8 cellular contexts compared by ENCODE assay signal in the genomic region with DNA sequence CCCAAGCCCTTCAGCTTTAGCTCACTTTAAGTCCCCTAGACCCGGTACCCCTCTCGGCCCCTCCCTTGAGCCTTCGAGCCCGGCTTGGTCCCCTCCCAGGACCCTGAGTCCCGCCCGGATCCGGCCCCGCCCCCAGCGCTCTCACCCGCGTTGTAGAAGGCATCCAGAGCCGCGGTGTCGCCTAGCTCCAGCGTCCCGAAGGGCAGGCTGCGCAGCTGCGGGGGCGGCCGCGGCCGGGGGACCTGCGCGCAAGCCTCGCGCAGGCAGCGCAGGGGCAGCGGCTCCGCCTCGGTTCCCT. TPM values are rescaled to one million over a fixed set of nuclear protein-coding genes. Genes with fewer than 3 reads are reported as not detected.
A peak's percentile ranks its signal among the peaks of the same experiment; 100 is the strongest.
DNase-seq lines count a peak whose midpoint lies in the region; ATAC-seq and TF ChIP-seq lines count a peak whose summit lies in the region.

No MANE protein-coding gene starts in this region.

- TF ChIP-seq CTCF in dorsolateral prefrontal cortex (IDR thresholded peaks at IDR 0.05 in 54 of 56, conservative IDR thresholded peaks at IDR 0.05 in 2 of 56; ENCODE audit: low read depth in 1 of 56, partially characterized antibody in 56 of 56) (no peak), right lobe of liver (IDR thresholded peaks at IDR 0.05) (no peak)

- H3K4me1 ChIP-seq in right lobe of liver = peaks cover 0 to 22% (median 0%) of the 10 kb centered on the region in 4 donors

- ATAC-seq in HG02678 (IDR thresholded peaks at IDR 0.05; ENCODE audit: unreplicated experiment) = peak; percentile 31
- peak; percentile 51 to 65 (median 61) for ATAC-seq in right lobe of liver
- ATAC-seq in GM19395 (IDR thresholded peaks at IDR 0.05; ENCODE audit: unreplicated experiment) = no peak

- WGBS in right lobe of liver (ENCODE audit: insufficient coverage, low coverage, low lambda C conversion rate, missing lambda C conversion rate) = 1% methylated on average over 16 of the region's 30 CpGs

- peak overlapping the region; percentile 49 to 85 (median 70) for H3K4me3 ChIP-seq in dorsolateral prefrontal cortex
- H3K4me3 ChIP-seq in right lobe of liver = peak overlapping the region; percentile 56 to 74 (median 68)

- intact Hi-C loops in dorsolateral prefrontal cortex (cut with DNase I) = no loop called here
- intact Hi-C loops in right lobe of liver (cut with DNase I) = no loop called here

- H3K36me3 ChIP-seq in right lobe of liver = peaks cover 0 to 2% (median 0%) of the 10 kb centered on the region in 4 donors

- H3K27me3 ChIP-seq in dorsolateral prefrontal cortex (no peaks in the 10 kb centered on the region), right lobe of liver (no peaks in the 10 kb centered on the region)

- H3K27ac ChIP-seq in dorsolateral prefrontal cortex (peak overlapping the region in 56 of 59 donors; percentile 31 to 97 (median 82)), right lobe of liver (peak overlapping the region; percentile 59 to 96 (median 76))

- no peak for TF ChIP-seq POLR2A in right lobe of liver (IDR thresholded peaks at IDR 0.05)

- no peaks in the 10 kb centered on the region for H3K9me3 ChIP-seq in right lobe of liver

- DNase-seq in DMS153 treated with DMSO at 0.1 percent for 48 hours (lab: John Stamatoyannopoulos, UW; ENCODE audit: unreplicated experiment) (peak; percentile 53), NCI-H446 treated with DMSO at 0.1 percent for 48 hours (lab: John Stamatoyannopoulos, UW) (peak; percentile 63), dorsolateral prefrontal cortex (peak in 7 of 10 donors; percentile 29 to 71 (median 67)), right lobe of liver (peak; percentile 84 to 92 (median 85))
- peak; percentile 90 to 91 for DNase-seq in activated CD4-positive, alpha-beta T cell treated with anti-CD3 and anti-CD28 coated beads, Interleukin-2, amount 50 U/mL, for 48 hours
- peak; percentile 74 for DNase-seq in stimulated activated CD4-positive, alpha-beta T cell treated with anti-CD3 and anti-CD28 coated beads, Interleukin-4, amount 100 ng/mL, for 1 hour

RNA-seq across cellular contexts. Expression of a gene that starts 0.7 kb away (rescaled TPM):
- total RNA-seq in dorsolateral prefrontal cortex = 10 to 100 TPM in 116 of 120 experiments, 1 to 10 TPM in 4; 8.7 to 37.4 (median 18.7) TPM
- 10 to 100 TPM in 2 of 6 experiments, 1 to 10 TPM in 4; 4.3 to 14.9 (median 5.6) TPM for total RNA-seq in right lobe of liver

RNA-seq across cellular contexts. Expression of a gene that starts 8.6 kb away (rescaled TPM):
- 1 to 10 TPM in 17 of 120 experiments, under 1 TPM in 38, not detected in 65; 0.38 to 2.3 (median 0.74) TPM for total RNA-seq in dorsolateral prefrontal cortex
- 100 to 1,000 TPM in 4 of 6 experiments, 10 to 100 TPM in 2; 81.6 to 213 (median 111) TPM for total RNA-seq in right lobe of liver

RNA-seq across cellular contexts. Expression of a gene that starts 17.1 kb away (rescaled TPM):
- total RNA-seq in dorsolateral prefrontal cortex (1 to 10 TPM in 5 of 120 experiments, under 1 TPM in 30, not detected in 85; 0.24 to 1.6 (median 0.59) TPM), right lobe of liver (under 1 TPM in 1 of 6 experiments, not detected in 5; 0.86 TPM)

RNA-seq across cellular contexts. Expression of a gene that starts 24.2 kb away (rescaled TPM):
- total RNA-seq in dorsolateral prefrontal cortex = 1 to 10 TPM in 98 of 120 experiments, under 1 TPM in 22; 0.37 to 5.3 (median 2.2) TPM
- 1 to 10 TPM in 1 of 6 experiments, under 1 TPM in 5; 0.37 to 1.7 (median 0.80) TPM for total RNA-seq in right lobe of liver

RNA-seq across cellular contexts. Expression of a gene that starts 26.4 kb away (rescaled TPM):
- total RNA-seq in dorsolateral prefrontal cortex (10 to 100 TPM in 1 of 120 experiments, 1 to 10 TPM in 106, under 1 TPM in 13; 0.29 to 10.1 (median 2.2) TPM), right lobe of liver (under 1 TPM in 2 of 6 experiments, not detected in 4; 0.19 to 0.43 TPM)

Comparison
In these comparisons a context has a peak if more than half of its experiments do, and no peak if none do; other contexts are left out.
1. RNA of a gene that starts 8.6 kb away (total RNA-seq): 81.6 to 213 TPM in right lobe of liver; 0.38 to 2.3 TPM in dorsolateral prefrontal cortex; every median in the first group is over 10 times any median in the second.
2. Peak in every context shown above with its lines, with median percentiles within 50 percentile points of each other: DNase-seq.